Comparison of ENCODE assay signal across 8 cellular contexts in the genomic region with DNA sequence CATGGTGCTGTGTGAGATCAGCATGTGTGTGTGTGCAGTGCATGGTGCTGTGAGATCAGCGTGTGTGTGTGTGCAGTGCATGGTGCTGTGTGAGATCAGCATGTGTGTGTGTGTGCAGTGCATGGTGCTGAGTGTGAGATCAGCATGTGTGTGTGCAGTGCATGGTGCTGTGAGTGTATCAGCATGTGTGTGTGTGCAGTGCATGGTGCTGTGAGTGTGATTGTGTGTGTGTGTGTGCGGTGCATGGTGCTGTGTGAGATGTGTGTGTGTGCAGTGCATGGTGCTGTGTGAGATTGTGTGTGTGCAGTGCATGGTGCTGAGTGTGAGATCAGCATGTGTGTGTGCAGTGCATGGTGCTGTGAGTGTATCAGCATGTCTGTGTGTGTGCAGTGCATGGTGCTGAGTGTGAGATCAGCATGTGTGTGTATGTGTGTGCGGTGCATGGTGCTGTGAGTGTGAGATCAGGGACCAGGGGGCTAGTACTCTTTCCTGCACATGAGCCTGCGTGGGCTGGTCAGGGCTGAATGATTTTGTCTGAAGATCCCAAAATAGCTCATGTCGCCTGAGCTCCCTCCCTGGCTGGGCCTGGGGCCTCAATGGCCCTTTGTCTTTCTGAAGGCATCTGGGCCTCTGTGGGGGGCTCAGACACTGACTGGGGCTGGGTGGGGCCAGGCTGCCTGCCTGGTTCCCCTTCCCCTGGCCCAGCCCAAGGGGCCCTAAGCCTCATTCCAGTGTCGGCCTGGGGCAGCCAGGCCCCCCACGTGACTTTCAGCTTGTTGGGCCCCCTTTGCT. TPM values are rescaled to one million over a fixed set of nuclear protein-coding genes. Genes with fewer than 3 reads are reported as not detected.
A peak's percentile ranks its signal among the peaks of the same experiment; 100 is the strongest.
DNase-seq lines count a peak whose midpoint lies in the region; ATAC-seq, FAIRE-seq and TF ChIP-seq lines count a peak whose summit lies in the region.
"Not testable (repeated sequence)": the region's sequence is repeated elsewhere in the genome, so short reads cannot be mapped to it uniquely, and the experiment has no call there.
"Had no signal": no experiment of that assay in that cellular context is flagged by ENCODE, and none has a peak within 500 bp of the region (broad histone marks: within the 10 kb centered on the region; RNA-seq: fewer than 3 reads in every experiment).

No MANE protein-coding gene starts in this region.

- peak; percentile 78 for FAIRE-seq in GM12878 (lab: Jason Lieb, UNC)

- in situ Hi-C loops in GM13976 (cut with MboI; ENCODE audit: low sequenced_read_pairs, unreplicated experiment); KBM-7 (cut with MboI; ENCODE audit: low pct_unique_long_range_greater_than_20kb, low sequenced_read_pairs); GM12878 (cut with MboI): not testable (repeated sequence)

- not testable (repeated sequence) for H3K27ac Mint-ChIP-seq in neural progenitor cell

- H3K9me3 Mint-ChIP-seq in neural progenitor cell = not testable (repeated sequence)

- peaks cover 14% of the 10 kb centered on the region for H3K4me1 Mint-ChIP-seq in neural progenitor cell

- not testable (repeated sequence) for TF ChIP-seq CTCF in GM13976 (IDR thresholded peaks at IDR 0.05; ENCODE audit: borderline replicate concordance, control extremely low read depth, extremely low read depth, insufficient read depth, missing control alignments); GM12878 (IDR thresholded peaks at IDR 0.05 in 2 of 3, conservative IDR thresholded peaks at IDR 0.05 in 1 of 3; ENCODE audit: control insufficient read depth in 2 of 3, extremely low read depth in 1 of 3, insufficient read depth in 1 of 3, low read depth in 3 of 3, low read length in 3 of 3); hepatocyte (IDR thresholded peaks at IDR 0.05; ENCODE audit: poor library complexity); neural progenitor cell (IDR thresholded peaks at IDR 0.05)

- H3K9me2 ChIP-seq in hepatocyte (replicated peaks; ENCODE audit: insufficient read depth) = not testable (repeated sequence)

- peak; percentile 9 for ATAC-seq in GM12878

- TF ChIP-seq RAD21 in GM12878 (IDR thresholded peaks at IDR 0.05; ENCODE audit: insufficient read depth, low read depth, low read length) = not testable (repeated sequence)

- H3K4me2 ChIP-seq in GM12878 (ENCODE audit: control insufficient read depth, insufficient read depth) = peak overlapping the region; percentile 64
- peak overlapping the region; percentile 37 for H3K4me2 ChIP-seq in hepatocyte
- peak overlapping the region; percentile 67 for H3K4me2 ChIP-seq in neural progenitor cell

- H3K4me1 ChIP-seq in GM12878 (ENCODE audit: control insufficient read depth, insufficient read depth, low read length) (peaks cover 21% of the 10 kb centered on the region), hepatocyte (ENCODE audit: insufficient read depth) (peaks cover 24% of the 10 kb centered on the region), neural progenitor cell (peaks cover 20% of the 10 kb centered on the region)

- not testable (repeated sequence) for H3K4me3 ChIP-seq in GM12878, hepatocyte, neural progenitor cell

- not testable (repeated sequence) for TF ChIP-seq EP300 in GM12878 (IDR thresholded peaks at IDR 0.05; ENCODE audit: borderline replicate concordance in 1 of 2, control insufficient read depth in 1 of 2, low read depth in 2 of 2, low read length in 2 of 2)

- H3F3A ChIP-seq in neural progenitor cell (ENCODE audit: low read depth) = peaks cover 25% of the 10 kb centered on the region

- not testable (repeated sequence) for H3K27me3 ChIP-seq in GM12878 (replicated peaks in 1 of 2; ENCODE audit: control insufficient read depth in 2 of 2, insufficient read depth in 2 of 2, low read length in 1 of 2); hepatocyte
- peaks cover 14% of the 10 kb centered on the region for H3K27me3 ChIP-seq in neural progenitor cell

- H4K20me1 ChIP-seq in GM12878 (ENCODE audit: control insufficient read depth, insufficient read depth) = not testable (repeated sequence)
- H4K20me1 ChIP-seq in hepatocyte (ENCODE audit: insufficient read depth, poor library complexity, severe bottlenecking) (peaks cover 33% of the 10 kb centered on the region), neural progenitor cell (ENCODE audit: low read depth) (peaks cover 60% of the 10 kb centered on the region)

- H3K9me3 ChIP-seq in GM12878 (replicated peaks; ENCODE audit: control insufficient read depth, insufficient read depth, low read length); hepatocyte (ENCODE audit: low read depth); neural progenitor cell (ENCODE audit: low read depth): not testable (repeated sequence)

- not testable (repeated sequence) for TF ChIP-seq POLR2A in GM12878 (IDR thresholded peaks at IDR 0.05; ENCODE audit: low read depth, low read length)

- not testable (repeated sequence) for H3K36me3 ChIP-seq in GM12878 (ENCODE audit: control insufficient read depth in 2 of 2, insufficient read depth in 2 of 2, low read length in 1 of 2); hepatocyte (replicated peaks; ENCODE audit: insufficient read depth, low read depth); neural progenitor cell

- SMC1A ChIA-PET in GM12878 (lab: Charles Lee; ENCODE audit: uncharacterized antibody, unreplicated experiment) = interaction anchor here (0.8 to 3.6 kb wide), 9 partner anchors 9 to 91 kb away, joined by 3 to 24 read pairs (median 4); a partner anchor contains a TSS

- not testable (repeated sequence) for H3K27me3 Mint-ChIP-seq in neural progenitor cell (ENCODE audit: insufficient read depth, low read depth)

- RAD21 ChIA-PET in GM12878 (lab: Charles Lee; ENCODE audit: unreplicated experiment) = interaction anchor here (0.7 to 3.8 kb wide), 14 partner anchors 9 to 274 kb away, joined by 3 to 58 read pairs (median 7); a partner anchor contains a TSS

- H3K36me3 Mint-ChIP-seq in neural progenitor cell = not testable (repeated sequence)

- H3K79me2 ChIP-seq in GM12878 (ENCODE audit: control insufficient read depth, insufficient read depth, low read length); hepatocyte; neural progenitor cell (ENCODE audit: low read depth): not testable (repeated sequence)

- BruUV-seq in GM12878 (replicated peaks; lab: Mats Ljungman, UMichigan) = not testable (repeated sequence)

- H3K27ac ChIP-seq in GM12878 (ENCODE audit: control insufficient read depth, insufficient read depth); neural progenitor cell: not testable (repeated sequence)
- H3K27ac ChIP-seq in hepatocyte = peak overlapping the region; percentile 43

- not testable (repeated sequence) for H3K4me3 Mint-ChIP-seq in neural progenitor cell

- CTCF ChIA-PET in GM12878 (lab: Yijun Ruan, JAX) = interaction anchor here (0.6 to 4.0 kb wide), 10 partner anchors 9 to 341 kb away, joined by 3 to 83 read pairs (median 9); a partner anchor contains a TSS

- peak; percentile 44 for DNase-seq in Ammon's horn (ENCODE audit: low spot score)
- DNase-seq in GM13976 (ENCODE audit: low spot score) = peak; percentile 59
- peak; percentile 23 for DNase-seq in KBM-7
- DNase-seq in GM12878 (ENCODE audit: low read depth, low spot score); hepatocyte (ENCODE audit: low spot score): not testable (repeated sequence)
- peak; percentile 74 for DNase-seq in neural progenitor cell (ENCODE audit: low spot score)

- peak overlapping the region; percentile 20; the same call in 1 of the 2 replicates for H3K9ac ChIP-seq in GM12878 (ENCODE audit: control insufficient read depth, insufficient read depth, low read length)
- H3K9ac ChIP-seq in neural progenitor cell = not testable (repeated sequence)

- not testable (repeated sequence) for H2AFZ ChIP-seq in GM12878 (ENCODE audit: control insufficient read depth, low read depth, low read length); hepatocyte; neural progenitor cell (replicated peaks)

- POLR2A ChIA-PET in GM12878 (lab: Charles Lee) = interaction anchor here (0.6 to 2.9 kb wide), 6 partner anchors 9 to 663 kb away, joined by 3 to 15 read pairs (median 5); a partner anchor contains a TSS

- 36% methylated on average over 7 of the region's 7 CpGs for WGBS in GM12878 (ENCODE audit: insufficient coverage, insufficient replicate concordance, low lambda C conversion rate, missing lambda C conversion rate)
- WGBS in hepatocyte (ENCODE audit: low lambda C conversion rate, missing lambda C conversion rate) = 76% methylated on average over 5 of the region's 7 CpGs

- intact Hi-C loops in GM12878 (cut with micrococcal nuclease; ENCODE audit: unreplicated experiment) = not testable (repeated sequence)

RNA-seq across cellular contexts. Expression of a gene that starts 11.1 kb away (rescaled TPM):
- total RNA-seq in GM12878 (2013; cell fraction: nucleolus; rRNA removed) = 203 and 241 TPM in 2 replicates
- total RNA-seq in GM12878 (2014; rRNA removed) = 10.0 and 11.0 TPM in 2 replicates
- 3.1 and 3.6 TPM in 2 replicates for total RNA-seq in GM12878 (2014; rRNA removed; fragmentation: Illumina TruSeq; extraction: Trizol)
- 40.4 and 41.8 TPM in 2 replicates for total RNA-seq in GM12878 (2021)
- polyA plus RNA-seq in GM12878 (2011; ENCODE audit: low read depth) = 16.8 TPM
- polyA plus RNA-seq in GM12878 (2011; rRNA removed) = 13.3 and 21.7 TPM in 2 replicates
- polyA plus RNA-seq in GM12878 (2011; cell fraction: cytosol; rRNA removed) = 32.2 and 37.6 TPM in 2 replicates
- polyA plus RNA-seq in GM12878 (2011; cell fraction: nucleus; rRNA removed) = 468 and 475 TPM in 2 replicates
- polyA plus RNA-seq in GM12878 (2012) = 33.2 and 37.4 TPM in 2 replicates
- 5.0 and 6.3 TPM in 2 replicates for polyA plus RNA-seq in GM12878 (2014; fragmentation: Illumina TruSeq; extraction: Trizol)
- polyA plus RNA-seq in GM12878 (2014; fragmentation: Nextera tagmentation; extraction: Ambion mirVana) = under 1 TPM; 0.02 TPM
- 23.7 and 25.1 TPM in 2 replicates for polyA plus RNA-seq in GM12878 (2014; rRNA removed)
- under 1 TPM; 0.95 to 0.96 TPM for polyA plus RNA-seq in GM12878 (2016; fragmentation: Nextera tagmentation; extraction: Ambion mirVana)
- 27.1 and 40.5 TPM in 2 replicates for polyA minus RNA-seq in GM12878 (2011; rRNA and poly(A)+ RNA removed)
- polyA minus RNA-seq in GM12878 (2011; cell fraction: cytosol; rRNA and poly(A)+ RNA removed) = 25.4 and 29.5 TPM in 2 replicates
- polyA minus RNA-seq in GM12878 (2011; cell fraction: nucleus; rRNA and poly(A)+ RNA removed) = 65.0 and 71.8 TPM in 2 replicates
- 51.8 and 81.8 TPM in 2 replicates for total RNA-seq in hepatocyte
- polyA plus RNA-seq in hepatocyte = 53.3 and 61.2 TPM in 2 replicates
- total RNA-seq in neural progenitor cell (ENCODE audit: low replicate concordance) = 34.1 and 142 TPM in 2 replicates

RNA-seq across cellular contexts. Expression of a gene that starts 17.8 kb away (rescaled TPM):
- 7.8 and 8.2 TPM in 2 replicates for total RNA-seq in GM12878 (2013; cell fraction: nucleolus; rRNA removed)
- total RNA-seq in GM12878 (2014; rRNA removed) (357 and 384 TPM in 2 replicates), GM12878 (2014; rRNA removed; fragmentation: Illumina TruSeq; extraction: Trizol) (72.7 and 74.1 TPM in 2 replicates), GM12878 (2021) (282 and 338 TPM in 2 replicates), hepatocyte (62.3 and 86.0 TPM in 2 replicates), neural progenitor cell (ENCODE audit: low replicate concordance) (22.4 and 33.6 TPM in 2 replicates)
- 95.7 TPM for polyA plus RNA-seq in GM12878 (2011; ENCODE audit: low read depth)
- polyA plus RNA-seq in GM12878 (2011; rRNA removed) (108 and 314 TPM in 2 replicates), GM12878 (2014; fragmentation: Illumina TruSeq; extraction: Trizol) (1.3 and 7.8 TPM in 2 replicates), GM12878 (2014; fragmentation: Nextera tagmentation; extraction: Ambion mirVana) (100 to 1,000 TPM in 1 of 2 experiments, 10 to 100 TPM in 1; 68.9 to 126 TPM), GM12878 (2014; rRNA removed) (378 and 409 TPM in 2 replicates), GM12878 (2016; fragmentation: Nextera tagmentation; extraction: Ambion mirVana) (100 to 1,000 TPM; 266 to 307 TPM), hepatocyte (88.5 and 89.6 TPM in 2 replicates)
- polyA plus RNA-seq in GM12878 (2011; cell fraction: cytosol; rRNA removed) = 516 and 935 TPM in 2 replicates
- polyA plus RNA-seq in GM12878 (2011; cell fraction: nucleus; rRNA removed) = 365 and 403 TPM in 2 replicates
- 362 and 375 TPM in 2 replicates for polyA plus RNA-seq in GM12878 (2012)
- polyA minus RNA-seq in GM12878 (2011; rRNA and poly(A)+ RNA removed) = 73.1 and 231 TPM in 2 replicates
- polyA minus RNA-seq in GM12878 (2011; cell fraction: cytosol; rRNA and poly(A)+ RNA removed) = 81.3 and 93.7 TPM in 2 replicates
- 59.8 and 76.6 TPM in 2 replicates for polyA minus RNA-seq in GM12878 (2011; cell fraction: nucleus; rRNA and poly(A)+ RNA removed)

RNA-seq across cellular contexts. Expression of a gene that starts 31.2 kb away (rescaled TPM):
- 1.2 and 2.2 TPM in 2 replicates for total RNA-seq in GM12878 (2013; cell fraction: nucleolus; rRNA removed)
- total RNA-seq in GM12878 (2014; rRNA removed) (0.73 and 0.76 TPM in 2 replicates), GM12878 (2014; rRNA removed; fragmentation: Illumina TruSeq; extraction: Trizol) (not detected in 2 replicates), GM12878 (2021) (0.97 and 1.2 TPM in 2 replicates), hepatocyte (21.4 and 28.7 TPM in 2 replicates), neural progenitor cell (ENCODE audit: low replicate concordance) (7.6 and 35.7 TPM in 2 replicates)
- 0.45 TPM for polyA plus RNA-seq in GM12878 (2011; ENCODE audit: low read depth)
- polyA plus RNA-seq in GM12878 (2011; rRNA removed) (0.62 and 1.7 TPM in 2 replicates), GM12878 (2014; fragmentation: Illumina TruSeq; extraction: Trizol) (not detected in 2 replicates), GM12878 (2014; fragmentation: Nextera tagmentation; extraction: Ambion mirVana) (not detected), GM12878 (2014; rRNA removed) (0.75 and 0.85 TPM in 2 replicates), GM12878 (2016; fragmentation: Nextera tagmentation; extraction: Ambion mirVana) (under 1 TPM in 1 of 2 experiments, not detected in 1; 0.44 TPM), hepatocyte (74.5 and 107 TPM in 2 replicates)
- 5.7 and 9.0 TPM in 2 replicates for polyA plus RNA-seq in GM12878 (2011; cell fraction: cytosol; rRNA removed)
- polyA plus RNA-seq in GM12878 (2011; cell fraction: nucleus; rRNA removed) = 26.7 and 31.4 TPM in 2 replicates
- polyA plus RNA-seq in GM12878 (2012) = 0.47 and 2.2 TPM in 2 replicates
- 0.41 TPM in 1 of 2 replicates, not detected in the other for polyA minus RNA-seq in GM12878 (2011; rRNA and poly(A)+ RNA removed)
- polyA minus RNA-seq in GM12878 (2011; cell fraction: cytosol; rRNA and poly(A)+ RNA removed) = 2.3 and 3.1 TPM in 2 replicates
- polyA minus RNA-seq in GM12878 (2011; cell fraction: nucleus; rRNA and poly(A)+ RNA removed) = 3.3 and 3.7 TPM in 2 replicates

RNA-seq across cellular contexts. Expression of a gene that starts 43.0 kb away (rescaled TPM):
- 0.33 TPM in 1 of 2 replicates, not detected in the other for total RNA-seq in GM12878 (2013; cell fraction: nucleolus; rRNA removed)
- total RNA-seq in GM12878 (2014; rRNA removed) = 0.06 TPM in 1 of 2 replicates, not detected in the other
- total RNA-seq in GM12878 (2014; rRNA removed; fragmentation: Illumina TruSeq; extraction: Trizol) = not detected in 2 replicates
- not detected in 2 replicates for total RNA-seq in GM12878 (2021)
- polyA plus RNA-seq in GM12878 (2011; ENCODE audit: low read depth) = not detected
- not detected in 2 replicates for polyA plus RNA-seq in GM12878 (2011; rRNA removed)
- polyA plus RNA-seq in GM12878 (2011; cell fraction: cytosol; rRNA removed) = not detected in 2 replicates
- not detected in 2 replicates for polyA plus RNA-seq in GM12878 (2011; cell fraction: nucleus; rRNA removed)
- 0.11 and 0.21 TPM in 2 replicates for polyA plus RNA-seq in GM12878 (2012)
- not detected in 2 replicates for polyA plus RNA-seq in GM12878 (2014; fragmentation: Illumina TruSeq; extraction: Trizol)
- not detected for polyA plus RNA-seq in GM12878 (2014; fragmentation: Nextera tagmentation; extraction: Ambion mirVana)
- polyA plus RNA-seq in GM12878 (2014; rRNA removed) = not detected in 2 replicates
- not detected for polyA plus RNA-seq in GM12878 (2016; fragmentation: Nextera tagmentation; extraction: Ambion mirVana)
- not detected in 2 replicates for polyA minus RNA-seq in GM12878 (2011; rRNA and poly(A)+ RNA removed)
- not detected in 2 replicates for polyA minus RNA-seq in GM12878 (2011; cell fraction: cytosol; rRNA and poly(A)+ RNA removed)
- polyA minus RNA-seq in GM12878 (2011; cell fraction: nucleus; rRNA and poly(A)+ RNA removed) = not detected in 2 replicates
- 0.08 and 0.43 TPM in 2 replicates for total RNA-seq in hepatocyte
- 0.88 and 2.6 TPM in 2 replicates for polyA plus RNA-seq in hepatocyte
- total RNA-seq in neural progenitor cell (ENCODE audit: low replicate concordance) = not detected in 2 replicates
- total RNA-seq: RPMI7951 had no signal

RNA-seq across cellular contexts. Expression of a gene that starts 49.2 kb away (rescaled TPM):
- not detected in 2 replicates for total RNA-seq in GM12878 (2013; cell fraction: nucleolus; rRNA removed)
- total RNA-seq in GM12878 (2014; rRNA removed) = not detected in 2 replicates
- total RNA-seq in GM12878 (2014; rRNA removed; fragmentation: Illumina TruSeq; extraction: Trizol) = not detected in 2 replicates
- not detected in 2 replicates for total RNA-seq in GM12878 (2021)
- polyA plus RNA-seq in GM12878 (2011; ENCODE audit: low read depth) = not detected
- polyA plus RNA-seq in GM12878 (2011; rRNA removed) = not detected in 2 replicates
- 0.02 TPM in 1 of 2 replicates, not detected in the other for polyA plus RNA-seq in GM12878 (2011; cell fraction: cytosol; rRNA removed)
- polyA plus RNA-seq in GM12878 (2011; cell fraction: nucleus; rRNA removed) = not detected in 2 replicates
- 0.30 and 0.38 TPM in 2 replicates for polyA plus RNA-seq in GM12878 (2012)
- not detected in 2 replicates for polyA plus RNA-seq in GM12878 (2014; fragmentation: Illumina TruSeq; extraction: Trizol)
- not detected for polyA plus RNA-seq in GM12878 (2014; fragmentation: Nextera tagmentation; extraction: Ambion mirVana)
- not detected in 2 replicates for polyA plus RNA-seq in GM12878 (2014; rRNA removed)
- not detected for polyA plus RNA-seq in GM12878 (2016; fragmentation: Nextera tagmentation; extraction: Ambion mirVana)
- not detected in 2 replicates for polyA minus RNA-seq in GM12878 (2011; rRNA and poly(A)+ RNA removed)
- polyA minus RNA-seq in GM12878 (2011; cell fraction: cytosol; rRNA and poly(A)+ RNA removed) = not detected in 2 replicates
- not detected in 2 replicates for polyA minus RNA-seq in GM12878 (2011; cell fraction: nucleus; rRNA and poly(A)+ RNA removed)
- total RNA-seq in hepatocyte = not detected in 2 replicates
- polyA plus RNA-seq in hepatocyte = 1.3 and 1.6 TPM in 2 replicates
- total RNA-seq in neural progenitor cell (ENCODE audit: low replicate concordance) = not detected in 2 replicates
- total RNA-seq: MCF 10A had no signal
